Comparison of ENCODE assay signal across 28 cellular contexts in the genomic region with DNA sequence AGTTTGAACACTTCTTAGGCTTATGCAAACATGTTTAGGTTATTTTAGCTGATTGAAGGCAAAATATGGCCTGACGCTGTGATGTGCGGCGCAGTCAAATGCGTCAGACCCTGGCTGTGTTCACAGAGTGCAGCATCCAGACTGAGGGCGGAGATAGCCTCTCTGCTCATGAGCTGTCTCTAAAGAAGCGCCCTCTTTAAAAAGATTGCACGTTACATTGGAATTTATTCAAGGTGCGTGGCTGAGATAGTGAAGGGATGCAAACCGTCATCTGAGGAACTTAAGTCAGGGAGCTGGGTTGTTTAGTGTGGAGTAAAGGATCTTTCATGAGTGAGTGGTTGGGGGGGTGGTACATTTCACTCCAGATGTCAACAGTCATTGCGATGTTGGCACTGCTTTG.
"Had no signal": no experiment of that assay in that cellular context is flagged by ENCODE, and none has a peak within 500 bp of the region (broad histone marks: within the 10 kb centered on the region; RNA-seq: fewer than 3 reads in every experiment).

No MANE protein-coding gene starts in this region.

- H3K27ac Mint-ChIP-seq: natural killer cell treated with Interleukin-12 subunit alpha and Interleukin-12 subunit beta and Interleukin-15 and Interleukin-18, amount 100 ng/mL, for 72 hours; stimulated activated effector memory CD8-positive, alpha-beta T cell treated with anti-CD3 and anti-CD28 coated beads, Interleukin-12 subunit alpha, Interleukin-12 subunit beta, amount 100 ng/mL, for 72 hours had no signal

- H3K27ac ChIP-seq: coronary artery, esophagus squamous epithelium, heart right ventricle, left lung, prostate gland, right atrium auricular region, testis, tibial artery, uterus had no signal

- H3K9me3 ChIP-seq: esophagus squamous epithelium, heart right ventricle, left lung, mucosa of descending colon, prostate gland, right atrium auricular region, testis, tibial artery, upper lobe of right lung, uterus had no signal

- H3K36me3 ChIP-seq: left lung, prostate gland, right atrium auricular region, upper lobe of right lung, uterus had no signal

- H3K27me3 Mint-ChIP-seq: naive B cell; natural killer cell treated with Interleukin-12 subunit alpha and Interleukin-12 subunit beta and Interleukin-15 and Interleukin-18, amount 100 ng/mL, for 72 hours had no signal

- H3K4me2 ChIP-seq: smooth muscle cell had no signal

- H3K27me3 ChIP-seq: esophagus squamous epithelium, heart right ventricle, left lung, right atrium auricular region, testis, tibial artery, upper lobe of right lung, uterus had no signal

- H3K4me3 ChIP-seq: coronary artery, esophagus squamous epithelium, heart right ventricle, left lung, mucosa of descending colon, prostate gland, right atrium auricular region, smooth muscle cell, testis, tibial artery, upper lobe of right lung, uterus had no signal

- H3K36me3 Mint-ChIP-seq: natural killer cell treated with Interleukin-12 subunit alpha and Interleukin-12 subunit beta and Interleukin-15 and Interleukin-18, amount 100 ng/mL, for 72 hours had no signal

- H3K4me1 ChIP-seq: prostate gland, right atrium auricular region, testis, upper lobe of right lung, uterus had no signal

- H3K9me3 Mint-ChIP-seq: mesothelial cell of epicardium; naive B cell; natural killer cell treated with Interleukin-12 subunit alpha and Interleukin-12 subunit beta and Interleukin-15 and Interleukin-18, amount 100 ng/mL, for 72 hours; neural crest cell; stimulated activated effector memory CD8-positive, alpha-beta T cell treated with anti-CD3 and anti-CD28 coated beads, Interleukin-12 subunit alpha, Interleukin-12 subunit beta, amount 100 ng/mL, for 72 hours had no signal

- DNase-seq: dermis blood vessel endothelial cell; effector memory CD4-positive, alpha-beta T cell; esophagus squamous epithelium; foreskin melanocyte; glutamatergic neuron; heart right ventricle; kidney; left lung; mesenchymal stem cell; mucosa of descending colon; naive B cell; stimulated activated CD4-positive, alpha-beta T cell treated with anti-CD3 and anti-CD28 coated beads, Interleukin-12 subunit alpha, Interleukin-12 subunit beta, amount 100 ng/mL, for 4 hours; stimulated activated CD4-positive, alpha-beta T cell treated with anti-CD3 and anti-CD28 coated beads, Interleukin-1b, Interleukin-23, amount 100 ng/mL, for 48 hours; stimulated activated CD4-positive, alpha-beta T cell treated with anti-CD3 and anti-CD28 coated beads, Interleukin-4, amount 100 ng/mL, for 24 hours; stimulated activated naive CD8-positive, alpha-beta T cell treated with anti-CD3 and anti-CD28 coated beads, Interleukin-15, Interleukin-2, amounts not matched to agents 100 U/mL and 50 U/mL, for 24 hours; substantia nigra; testis; tibial artery; upper lobe of right lung; uterus had no signal

- H3K4me3 Mint-ChIP-seq: mesothelial cell of epicardium; naive B cell; natural killer cell treated with Interleukin-12 subunit alpha and Interleukin-12 subunit beta and Interleukin-15 and Interleukin-18, amount 100 ng/mL, for 72 hours; neural crest cell; stimulated activated effector memory CD8-positive, alpha-beta T cell treated with anti-CD3 and anti-CD28 coated beads, Interleukin-12 subunit alpha, Interleukin-12 subunit beta, amount 100 ng/mL, for 72 hours had no signal
